1 cellular context compared by ENCODE assay signal in genomic region chrX:128759745-128760144, GRCh38.
TF ChIP-seq lines count a peak whose summit lies in the region.

No MANE protein-coding gene starts in this region.

TF ChIP-seq in HepG2, 621 proteins besides CTCF, POLR2A, EP300 and RAD21 (continued from another document):
- no peak for TF ChIP-seq ZFY (CRISPR knock-in tag; IDR thresholded peaks at IDR 0.05)
- no peak for TF ChIP-seq ZBTB40 (IDR thresholded peaks at IDR 0.05)
- no peak for TF ChIP-seq ZBTB40 (CRISPR knock-in tag; IDR thresholded peaks at IDR 0.05)
- no peak for TF ChIP-seq KDM2A (CRISPR knock-in tag; IDR thresholded peaks at IDR 0.05; ENCODE audit: borderline replicate concordance, low read depth)
TF ChIP-seq in HepG2: peak in this region for 47.
